ENCODE assay signal across 10 cellular contexts in the genomic region with DNA sequence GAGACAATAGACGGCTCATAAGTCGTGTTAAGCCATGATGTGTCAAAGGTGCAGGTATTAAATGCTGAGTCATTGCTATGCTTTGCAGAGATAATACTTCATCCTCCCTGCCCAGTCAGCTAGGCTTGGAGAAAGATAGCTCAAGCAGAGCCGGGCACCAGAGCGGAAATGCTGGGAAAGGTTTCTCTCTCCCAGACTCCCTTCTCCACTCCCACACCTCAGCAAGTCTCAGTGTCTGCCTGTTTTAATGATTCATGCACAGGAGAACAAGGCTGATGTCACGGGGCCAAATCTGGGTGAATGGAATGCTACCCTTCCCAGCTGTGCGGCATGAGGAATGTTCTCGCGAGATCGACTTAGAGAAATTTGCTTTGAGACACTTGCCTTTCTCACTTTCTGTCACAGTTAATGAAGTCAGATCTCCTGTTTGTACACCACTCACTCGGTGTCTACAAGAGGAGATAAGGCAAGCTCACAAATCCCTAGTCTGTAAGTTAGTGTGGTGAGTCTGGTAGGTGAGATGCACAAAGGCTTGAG.
DNase-seq lines count a peak whose midpoint lies in the region; ATAC-seq and TF ChIP-seq lines count a peak whose summit lies in the region.
"Had no signal": no experiment of that assay in that cellular context is flagged by ENCODE, and none has a peak within 500 bp of the region (broad histone marks: within the 10 kb centered on the region; RNA-seq: fewer than 3 reads in every experiment).

No MANE protein-coding gene starts in this region.

- in situ Hi-C loops in Panc1 (cut with HindIII; ENCODE audit: low pct_unique_long_range_greater_than_20kb, low sequenced_read_pairs) = no loop called here

- DNase-seq in DMS53 treated with DMSO at 0.1 percent for 48 hours (lab: John Stamatoyannopoulos, UW; ENCODE audit: unreplicated experiment) (peak; percentile 25), Panc1 (ENCODE audit: low read depth, low spot score) (no peak), epithelial cell of esophagus (ENCODE audit: low read depth) (peak; percentile 99), neural progenitor cell (ENCODE audit: low spot score) (peak; percentile 75), NCI-H1694 treated with DMSO at 0.1 percent for 48 hours (lab: John Stamatoyannopoulos, UW) (no peak)
- DNase-seq: activated effector memory CD4-positive, alpha-beta T cell treated with anti-CD3 and anti-CD28 coated beads, Interleukin-2, amount 50 U/mL, for 16 hours; DND-41 had no signal

- peaks cover 77% of the 10 kb centered on the region for H3K4me1 Mint-ChIP-seq in neural progenitor cell

- H3K4me3 Mint-ChIP-seq in neural progenitor cell = no peak overlapping the region

- H3K27ac ChIP-seq in Panc1 (ENCODE audit: low read length) (peak overlapping the region; percentile 86), neural progenitor cell (peak overlapping the region; percentile 71)

- H4K20me1 ChIP-seq in neural progenitor cell (ENCODE audit: low read depth) = peaks cover 100% of the 10 kb centered on the region

- H2AFZ ChIP-seq in neural progenitor cell (replicated peaks) = no peak overlapping the region

- H3K9ac ChIP-seq in neural progenitor cell = no peak overlapping the region

- ATAC-seq in Panc1 (peak; percentile 66), GM18909 (IDR thresholded peaks at IDR 0.05; ENCODE audit: poor library complexity, unreplicated experiment) (no peak), GM21447 (IDR thresholded peaks at IDR 0.05; ENCODE audit: unreplicated experiment) (no peak)
- ATAC-seq in activated CD4-positive, CD25-positive, alpha-beta regulatory T cell treated with anti-CD3 and anti-CD28 coated beads, Interleukin-2, amount 50 U/mL, for 24 hours = no peak

- H3K9me3 ChIP-seq in Panc1 (ENCODE audit: control insufficient read depth, insufficient read depth, low read depth, low read length) (no peaks in the 10 kb centered on the region), neural progenitor cell (ENCODE audit: low read depth) (no peaks in the 10 kb centered on the region)

- peaks cover 77% of the 10 kb centered on the region for H3K4me1 ChIP-seq in Panc1 (ENCODE audit: control insufficient read depth, insufficient read depth, low read length)
- H3K4me1 ChIP-seq in neural progenitor cell = peaks cover 98% of the 10 kb centered on the region

- H3K4me3 ChIP-seq in Panc1 (ENCODE audit: low read depth in 2 of 2, low read length in 2 of 2) (peak overlapping the region in 1 of 2 experiments; percentile 28; a peak in 2 of 4 replicates), epithelial cell of esophagus (ENCODE audit: low read length) (no peak overlapping the region), neural progenitor cell (no peak overlapping the region)

- H3K79me2 ChIP-seq in neural progenitor cell (ENCODE audit: low read depth) = peaks cover 100% of the 10 kb centered on the region

- H3K27me3 ChIP-seq in Panc1 (ENCODE audit: control insufficient read depth, insufficient read depth, low read length) (no peaks in the 10 kb centered on the region), neural progenitor cell (no peaks in the 10 kb centered on the region)

- TF ChIP-seq CTCF in Panc1 (IDR thresholded peaks at IDR 0.05) = no peak
- TF ChIP-seq CTCF in epithelial cell of esophagus (IDR thresholded peaks at IDR 0.05; ENCODE audit: insufficient read depth, low read depth, low read length, missing control alignments) = no peak
- no peak for TF ChIP-seq CTCF in neural progenitor cell (IDR thresholded peaks at IDR 0.05)

- peaks cover 62% of the 10 kb centered on the region for H3F3A ChIP-seq in neural progenitor cell (ENCODE audit: low read depth)

- POLR2A ChIA-PET in Panc1 (lab: Charles Lee) = no interaction called here

- intact Hi-C loops in Panc1 (cut with micrococcal nuclease; ENCODE audit: unreplicated experiment) = no loop called here

- CTCF ChIA-PET in Panc1 (lab: Charles Lee) = interaction anchor here (0.8 kb wide), 1 partner anchor 12 kb away, joined by 3 read pairs; no protein-coding TSS in a partner anchor

- peak overlapping the region; percentile 58 for H3K27ac Mint-ChIP-seq in neural progenitor cell

- peaks cover 5% of the 10 kb centered on the region for H3K27me3 Mint-ChIP-seq in neural progenitor cell (ENCODE audit: insufficient read depth, low read depth)

- no peaks in the 10 kb centered on the region for H3K36me3 Mint-ChIP-seq in neural progenitor cell

- H3K9me3 Mint-ChIP-seq in neural progenitor cell = no peaks in the 10 kb centered on the region

- no TSS peak for BruUV-seq in Panc1 (replicated peaks; lab: Mats Ljungman, UMichigan)

- peak overlapping the region; percentile 37 for H3K4me2 ChIP-seq in neural progenitor cell

- no peaks in the 10 kb centered on the region for H3K36me3 ChIP-seq in Panc1 (ENCODE audit: control insufficient read depth, insufficient read depth, low read length)
- no peaks in the 10 kb centered on the region for H3K36me3 ChIP-seq in neural progenitor cell

Comparison
In these comparisons a context has a peak if more than half of its experiments do, and no peak if none do; other contexts are left out.
1. DNase-seq: peak in DMS53 treated with DMSO at 0.1 percent for 48 hours (single experiment), epithelial cell of esophagus (single experiment) and neural progenitor cell (single experiment); none in Panc1 (single experiment) and NCI-H1694 treated with DMSO at 0.1 percent for 48 hours (single experiment).